Comparison of ENCODE assay signal across 1 cellular context in the genomic region with DNA sequence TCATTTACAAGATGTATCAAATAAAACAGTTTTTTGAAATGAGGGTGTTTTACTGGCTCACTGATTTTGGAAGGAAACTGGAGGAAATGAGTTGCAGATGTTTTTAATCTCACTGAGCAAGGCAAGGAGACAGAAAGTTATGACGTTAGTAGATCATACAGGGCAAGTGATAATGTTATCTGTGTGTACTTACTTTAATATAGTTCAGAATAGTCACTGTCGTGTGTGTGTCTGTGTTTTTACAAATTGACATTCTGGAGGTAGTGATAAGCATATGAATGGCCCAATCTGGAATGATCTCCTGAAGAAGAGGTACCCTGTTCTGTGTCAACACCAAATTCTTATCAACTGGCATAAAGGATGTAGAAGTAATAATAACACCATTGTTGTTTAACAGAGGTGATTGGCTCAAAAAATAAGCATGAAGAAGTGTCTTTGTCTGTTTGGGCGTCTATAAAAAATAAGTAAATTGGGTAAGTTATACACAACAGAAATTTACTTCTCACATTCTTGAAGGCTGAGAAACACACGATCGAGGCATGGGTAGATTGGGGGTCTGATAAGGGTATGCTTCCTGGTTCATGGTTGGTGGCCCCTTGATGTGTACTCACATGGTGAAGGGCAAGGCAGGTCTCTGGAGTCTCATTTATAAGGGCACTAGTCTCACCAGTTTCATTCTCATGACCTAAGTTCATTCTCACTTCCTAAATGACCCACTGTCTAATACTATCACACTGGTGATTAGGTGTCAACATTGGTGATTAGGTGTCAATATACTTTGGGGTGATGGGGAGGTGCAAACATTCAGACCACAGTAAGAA.
TF ChIP-seq lines count a peak whose summit lies in the region.

No MANE protein-coding gene starts in this region.

TF ChIP-seq in K562, 482 proteins besides CTCF, POLR2A, EP300 and RAD21 (continued from another document):
- TF ChIP-seq STAT5A (IDR thresholded peaks at IDR 0.05; ENCODE audit: borderline replicate concordance, low read length): peak; percentile 39; the same call in 1 of the 2 replicates
- TF ChIP-seq, protein P1, sequence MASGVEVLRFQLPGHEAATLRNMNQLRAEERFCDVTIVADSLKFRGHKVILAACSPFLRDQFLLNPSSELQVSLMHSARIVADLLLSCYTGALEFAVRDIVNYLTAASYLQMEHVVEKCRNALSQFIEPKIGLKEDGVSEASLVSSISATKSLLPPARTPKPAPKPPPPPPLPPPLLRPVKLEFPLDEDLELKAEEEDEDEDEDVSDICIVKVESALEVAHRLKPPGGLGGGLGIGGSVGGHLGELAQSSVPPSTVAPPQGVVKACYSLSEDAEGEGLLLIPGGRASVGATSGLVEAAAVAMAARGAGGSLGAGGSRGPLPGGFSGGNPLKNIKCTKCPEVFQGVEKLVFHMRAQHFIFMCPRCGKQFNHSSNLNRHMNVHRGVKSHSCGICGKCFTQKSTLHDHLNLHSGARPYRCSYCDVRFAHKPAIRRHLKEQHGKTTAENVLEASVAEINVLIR (CRISPR knock-in tag; IDR thresholded peaks at IDR 0.05): peak; percentile 77
